ENCODE assay signal across 1 cellular context in genomic region chr10:102231357-102232318, GRCh38.
TF ChIP-seq lines count a peak whose summit lies in the region.

No MANE protein-coding gene starts in this region.

TF ChIP-seq in H1, 55 proteins besides CTCF, POLR2A, EP300 and RAD21 (continued from another document):
- TF ChIP-seq CHD7 (IDR thresholded peaks at IDR 0.05; ENCODE audit: insufficient replicate concordance, low read length), result no peak
- no peak for TF ChIP-seq GABPA (IDR thresholded peaks at IDR 0.05; ENCODE audit: borderline replicate concordance, insufficient read depth, low read length)
- TF ChIP-seq NRF1 (IDR thresholded peaks at IDR 0.05; ENCODE audit: low read depth, low read length), result no peak
- no peak for TF ChIP-seq BACH1 (IDR thresholded peaks at IDR 0.05; ENCODE audit: low read length)
- no peak for TF ChIP-seq CREB1 (IDR thresholded peaks at IDR 0.05)
- TF ChIP-seq TBP (IDR thresholded peaks at IDR 0.05; ENCODE audit: low read depth, low read length), result peak; percentile 38; the same call in 1 of the 2 replicates
- peak; percentile 68 for TF ChIP-seq EZH2 (IDR thresholded peaks at IDR 0.05; ENCODE audit: low read depth, low read length, severe bottlenecking)
- no peak for TF ChIP-seq POLR2AphosphoS5 (IDR thresholded peaks at IDR 0.05; ENCODE audit: low read depth, low read length)
- TF ChIP-seq E2F6 (IDR thresholded peaks at IDR 0.05), result no peak
- peak; percentile 61; the same call in 1 of the 2 replicates for TF ChIP-seq KDM1A (IDR thresholded peaks at IDR 0.05; ENCODE audit: borderline replicate concordance, low read length)
- TF ChIP-seq POU5F1 (IDR thresholded peaks at IDR 0.05; ENCODE audit: low read depth, low read length), result no peak
- no peak for TF ChIP-seq SP4 (IDR thresholded peaks at IDR 0.05; ENCODE audit: low read length)
- peak; percentile 24; the same call in 1 of the 2 replicates for TF ChIP-seq TEAD4 (IDR thresholded peaks at IDR 0.05; ENCODE audit: low read depth, low read length)
- TF ChIP-seq SIRT6 (IDR thresholded peaks at IDR 0.05; ENCODE audit: low read length), result no peak
- TF ChIP-seq CTBP2 (IDR thresholded peaks at IDR 0.05; ENCODE audit: borderline replicate concordance, insufficient read depth, insufficient read length, low read length), result peak; percentile 66
- no peak for TF ChIP-seq JUND (IDR thresholded peaks at IDR 0.05; ENCODE audit: low read length)
- no peak for TF ChIP-seq ASH2L (IDR thresholded peaks at IDR 0.05; ENCODE audit: low read length)
- TF ChIP-seq KDM4A (IDR thresholded peaks at IDR 0.05; ENCODE audit: low read depth, low read length, severe bottlenecking), result no peak
- no peak for TF ChIP-seq ATF2 (IDR thresholded peaks at IDR 0.05; ENCODE audit: low read length)
- no peak for TF ChIP-seq MAFK (IDR thresholded peaks at IDR 0.05; ENCODE audit: low read depth, low read length)
- TF ChIP-seq SIN3A (conservative IDR thresholded peaks at IDR 0.05 in 1 of 2, IDR thresholded peaks at IDR 0.05 in 1 of 2; ENCODE audit: low read depth in 1 of 2, low read length in 2 of 2), result peak; percentile 41 to 55; a peak in 1 of 4 replicates
- no peak for TF ChIP-seq CHD2 (IDR thresholded peaks at IDR 0.05; ENCODE audit: low read length)
- no peak for TF ChIP-seq RFX5 (IDR thresholded peaks at IDR 0.05; ENCODE audit: borderline replicate concordance, low read depth, low read length)
- TF ChIP-seq CBX8 (IDR thresholded peaks at IDR 0.05; ENCODE audit: borderline replicate concordance, low read depth, low read length), result no peak
- TF ChIP-seq TAF7 (optimal IDR thresholded peaks at IDR 0.05; ENCODE audit: borderline replicate concordance, low read depth, low read length), result no peak
- peak; percentile 35; the same call in 1 of the 2 replicates for TF ChIP-seq YY1 (IDR thresholded peaks at IDR 0.05; ENCODE audit: low read depth, low read length)
- TF ChIP-seq SIX5 (IDR thresholded peaks at IDR 0.05; ENCODE audit: low read depth, low read length), result no peak
- TF ChIP-seq CBX5 (IDR thresholded peaks at IDR 0.05; ENCODE audit: low read depth, low read length), result no peak
- TF ChIP-seq GTF2F1 (IDR thresholded peaks at IDR 0.05; ENCODE audit: borderline replicate concordance, low read depth, low read length), result no peak
- TF ChIP-seq SUZ12 (IDR thresholded peaks at IDR 0.05; ENCODE audit: low read length), result 0 out of 2 replicates have a peak, but pooled peaks have one; percentile 41
- TF ChIP-seq MAX (IDR thresholded peaks at IDR 0.05), result peak; percentile 36; the same call in 1 of the 2 replicates
- TF ChIP-seq BCL11A (IDR thresholded peaks at IDR 0.05; ENCODE audit: low read depth in 2 of 2, low read length in 2 of 2), result no peak
- TF ChIP-seq JUN (IDR thresholded peaks at IDR 0.05; ENCODE audit: low read depth, low read length), result no peak
- TF ChIP-seq SP1 (IDR thresholded peaks at IDR 0.05; ENCODE audit: low read depth, low read length), result no peak
- TF ChIP-seq RBBP5 (IDR thresholded peaks at IDR 0.05; ENCODE audit: borderline replicate concordance, low read depth, low read length), result 0 out of 2 replicates have a peak, but pooled peaks have one; percentile 35
